12 cellular contexts compared by ENCODE assay signal in genomic region chr4:143360838-143361237, GRCh38. TPM values are rescaled to one million over a fixed set of nuclear protein-coding genes. Genes with fewer than 3 reads are reported as not detected.
DNase-seq lines count a peak whose midpoint lies in the region; ATAC-seq and TF ChIP-seq lines count a peak whose summit lies in the region.
"Had no signal": no experiment of that assay in that cellular context is flagged by ENCODE, and none has a peak within 500 bp of the region (broad histone marks: within the 10 kb centered on the region; RNA-seq: fewer than 3 reads in every experiment).

No MANE protein-coding gene starts in this region.

- TF ChIP-seq CTCF in Loucy (conservative IDR thresholded peaks at IDR 0.05; ENCODE audit: low read length) (no peak), colonic mucosa (IDR thresholded peaks at IDR 0.05) (no peak)

- no peak for DNase-seq in colonic mucosa
- DNase-seq in naive B cell = no peak
- DNase-seq in activated effector memory CD4-positive, alpha-beta T cell treated with anti-CD3 and anti-CD28 coated beads, Interleukin-2, amount 50 U/mL, for 16 hours = no peak
- no peak for DNase-seq in NCI-H128 (lab: John Stamatoyannopoulos, UW; ENCODE audit: unreplicated experiment)
- no peak for DNase-seq in putamen (ENCODE audit: low spot score)
- DNase-seq: effector memory CD4-positive, alpha-beta T cell; NCI-H187 treated with DMSO at 0.1 percent for 48 hours; OCI-M1; pancreas had no signal

- H3K27ac Mint-ChIP-seq in naive B cell = peak overlapping the region in 4 of 6 donors; percentile 45 to 99 (median 73)

- peaks cover 0 to 10% of the 10 kb centered on the region in 2 donors for H3K36me3 Mint-ChIP-seq in naive B cell

- peaks cover 4% of the 10 kb centered on the region for H4K20me1 ChIP-seq in Loucy (ENCODE audit: insufficient read depth, low read length, poor library complexity, severe bottlenecking)

- H3K9me2 ChIP-seq in Loucy (replicated peaks; ENCODE audit: low read depth, low read length) = no peaks in the 10 kb centered on the region

- ATAC-seq in naive B cell (ENCODE audit: low read depth in 2 of 2) = no peak
- ATAC-seq in GM21619 (IDR thresholded peaks at IDR 0.05; ENCODE audit: unreplicated experiment) = no peak
- ATAC-seq: pancreas had no signal

- H3K27me3 Mint-ChIP-seq in naive B cell = no peaks in the 10 kb centered on the region

- H2AFZ ChIP-seq in ACC112 (ENCODE audit: low read length, unreplicated experiment) (peak overlapping the region; percentile 18), Loucy (ENCODE audit: low read length) (no peak overlapping the region)

- no peaks in the 10 kb centered on the region for H3K9me3 ChIP-seq in Loucy (ENCODE audit: insufficient read depth, low read depth, low read length)
- H3K9me3 ChIP-seq in colonic mucosa = no peaks in the 10 kb centered on the region
- H3K9me3 ChIP-seq: pancreas had no signal

- H3K9ac ChIP-seq in Loucy (ENCODE audit: low read depth, low read length, poor library complexity, severe bottlenecking) (peak overlapping the region; percentile 75), colonic mucosa (ENCODE audit: low read depth in 2 of 2, low read length in 2 of 2) (peak overlapping the region in 1 of 2 donors; percentile 78)

- H3K27me3 ChIP-seq in ACC112 (ENCODE audit: insufficient read depth, low read length) = no peaks in the 10 kb centered on the region
- H3K27me3 ChIP-seq in Loucy (ENCODE audit: insufficient read depth, low read length, poor library complexity, severe bottlenecking) = no peaks in the 10 kb centered on the region
- no peaks in the 10 kb centered on the region for H3K27me3 ChIP-seq in colonic mucosa
- H3K27me3 ChIP-seq: pancreas had no signal

- intact Hi-C loops in colonic mucosa (cut with DNase I) = no loop called here

- no peak overlapping the region for H3K4me3 Mint-ChIP-seq in naive B cell

- peaks cover 39% of the 10 kb centered on the region for H3K4me1 ChIP-seq in ACC112 (ENCODE audit: control insufficient read depth, insufficient read depth, low read length, unreplicated experiment)
- peaks cover 79% of the 10 kb centered on the region for H3K4me1 ChIP-seq in Loucy (ENCODE audit: insufficient read depth, low read length, poor library complexity, severe bottlenecking)
- peaks cover 7% of the 10 kb centered on the region for H3K4me1 ChIP-seq in colonic mucosa

- H3F3A ChIP-seq in Loucy (ENCODE audit: low read depth) = peaks cover 12% of the 10 kb centered on the region; the same call in 1 of the 2 replicates

- H3K79me2 ChIP-seq in ACC112 (ENCODE audit: control insufficient read depth, insufficient read depth, low read length, unreplicated experiment) = peaks cover 3% of the 10 kb centered on the region
- H3K79me2 ChIP-seq in Loucy (ENCODE audit: insufficient read depth, low read length) = peaks cover 78% of the 10 kb centered on the region

- peak overlapping the region; percentile 92 for H3K4me2 ChIP-seq in Loucy (ENCODE audit: low read depth, low read length, poor library complexity, severe bottlenecking)

- H3K4me1 Mint-ChIP-seq in naive B cell = peaks cover 42 to 73% (median 67%) of the 10 kb centered on the region in 3 donors

- H3K4me3 ChIP-seq in ACC112 (ENCODE audit: low read depth, low read length) (peak overlapping the region; percentile 51), Loucy (ENCODE audit: low read length, poor library complexity, severe bottlenecking) (no peak overlapping the region), colonic mucosa (no peak overlapping the region)
- H3K4me3 ChIP-seq: pancreas had no signal

- no peaks in the 10 kb centered on the region for H3K36me3 ChIP-seq in ACC112 (ENCODE audit: insufficient read depth, low read length)
- H3K36me3 ChIP-seq in Loucy (ENCODE audit: insufficient read depth, low read length) = no peaks in the 10 kb centered on the region
- H3K36me3 ChIP-seq in colonic mucosa = no peaks in the 10 kb centered on the region
- H3K36me3 ChIP-seq: pancreas had no signal

- H3K9me3 Mint-ChIP-seq in naive B cell = peaks cover 0 to 8% (median 0%) of the 10 kb centered on the region in 7 donors

- peak overlapping the region; percentile 18; the same call in 1 of the 2 replicates for H3K27ac ChIP-seq in ACC112 (ENCODE audit: low read depth, low read length)
- peak overlapping the region; percentile 43 for H3K27ac ChIP-seq in colonic mucosa

RNA-seq across cellular contexts. Expression of gene GAB1, which starts 24.2 kb away (rescaled TPM):
- 10 to 100 TPM; 48.9 to 81.2 TPM for total RNA-seq in colonic mucosa
- polyA plus RNA-seq in naive B cell (ENCODE audit: low read depth in 6 of 6) = 10 to 100 TPM in 2 of 6 donors, 1 to 10 TPM in 4; 4.3 to 14.5 (median 7.5) TPM
